ENCODE assay signal across 13 cellular contexts in genomic region chr5:16933337-16933736, GRCh38. TPM values are rescaled to one million over a fixed set of nuclear protein-coding genes. Genes with fewer than 3 reads are reported as not detected.
DNase-seq lines count a peak whose midpoint lies in the region; ATAC-seq and TF ChIP-seq lines count a peak whose summit lies in the region.
"Had no signal": no experiment of that assay in that cellular context is flagged by ENCODE, and none has a peak within 500 bp of the region (broad histone marks: within the 10 kb centered on the region; RNA-seq: fewer than 3 reads in every experiment).

No MANE protein-coding gene starts in this region.

- intact Hi-C loops in sciatic nerve (cut with DNase I) = loop anchor here (10.0 kb wide), 1 partner anchor 271 kb away; no protein-coding TSS in a partner anchor

- no peak for DNase-seq in GM23338 (ENCODE audit: low spot score)
- peak; percentile 44 for DNase-seq in fibroblast of the aortic adventitia (ENCODE audit: low read depth)
- DNase-seq in retinal pigment epithelial cell (ENCODE audit: low read depth) = no peak
- DNase-seq in sciatic nerve (ENCODE audit: low spot score) = no peak
- no peak for DNase-seq in midbrain (lab: John Stamatoyannopoulos, UW)
- no peak for DNase-seq in KBM-7
- DNase-seq in NCI-H69 (lab: John Stamatoyannopoulos, UW) = no peak
- DNase-seq: naive B cell, NCI-H2029 treated with DMSO at 0.1 percent for 48 hours had no signal

- ATAC-seq in GM23338 = no peak
- no peak for ATAC-seq in sciatic nerve
- ATAC-seq: T-helper 17 cell had no signal

- no peaks in the 10 kb centered on the region for H3K9me2 ChIP-seq in GM23338 (ENCODE audit: insufficient read depth)

- H3K36me3 Mint-ChIP-seq in GM23338 (ENCODE audit: low read depth) = no peaks in the 10 kb centered on the region
- H3K36me3 Mint-ChIP-seq: IgD-negative memory B cell, naive B cell had no signal

- H3K27ac ChIP-seq in GM23338 (ENCODE audit: low read depth) = no peak overlapping the region

- H3K9me3 Mint-ChIP-seq in GM23338 = no peaks in the 10 kb centered on the region
- H3K9me3 Mint-ChIP-seq: activated naive CD4-positive, alpha-beta T cell treated with anti-CD3 and anti-CD28 coated beads for 36 hours had no signal

- H3K4me2 ChIP-seq in GM23338 = peak overlapping the region; percentile 84; the same call in 1 of the 2 replicates

- H3K79me2 ChIP-seq in GM23338 (replicated peaks; ENCODE audit: insufficient read depth) = peaks cover 65% of the 10 kb centered on the region

- H3K27ac Mint-ChIP-seq in GM23338 = no peak overlapping the region
- H3K27ac Mint-ChIP-seq: activated naive CD4-positive, alpha-beta T cell treated with anti-CD3 and anti-CD28 coated beads for 36 hours; IgD-negative memory B cell; naive B cell; T-helper 17 cell had no signal

- H2AFZ ChIP-seq in GM23338 = no peak overlapping the region

- H3K4me3 Mint-ChIP-seq in GM23338 = peak overlapping the region; percentile 90; the same call in 1 of the 3 replicates
- H3K4me3 Mint-ChIP-seq: IgD-negative memory B cell, T-helper 17 cell had no signal

- H3K4me1 Mint-ChIP-seq in GM23338 = peaks cover 53% of the 10 kb centered on the region

- H3K36me3 ChIP-seq in GM23338 (ENCODE audit: insufficient read depth) = no peaks in the 10 kb centered on the region; the same call in 1 of the 2 replicates

- TF ChIP-seq CTCF in GM23338 (conservative IDR thresholded peaks at IDR 0.05; ENCODE audit: low read depth in 2 of 2) = no peak
- no peak for TF ChIP-seq CTCF in WI38 (IDR thresholded peaks at IDR 0.05; ENCODE audit: low read depth, low read length)
- TF ChIP-seq CTCF in fibroblast of the aortic adventitia (IDR thresholded peaks at IDR 0.05; ENCODE audit: insufficient read depth, low read length) = no peak
- no peak for TF ChIP-seq CTCF in retinal pigment epithelial cell (conservative IDR thresholded peaks at IDR 0.05; ENCODE audit: low read depth, low read length)

- H3K4me3 ChIP-seq in GM23338 (no peak overlapping the region), WI38 (ENCODE audit: low read depth, low read length) (peak overlapping the region; percentile 91), fibroblast of the aortic adventitia (ENCODE audit: low read depth, low read length) (peak overlapping the region; percentile 92), retinal pigment epithelial cell (ENCODE audit: low read length) (peak overlapping the region; percentile 90)

- H3K4me1 ChIP-seq in GM23338 (ENCODE audit: insufficient read depth) = peaks cover 43% of the 10 kb centered on the region

- peaks cover 34% of the 10 kb centered on the region for H4K20me1 ChIP-seq in GM23338 (replicated peaks; ENCODE audit: insufficient read depth)

- peaks cover 46% of the 10 kb centered on the region for H3K27me3 ChIP-seq in GM23338 (ENCODE audit: insufficient read depth)

- H3K27me3 Mint-ChIP-seq in GM23338 (ENCODE audit: insufficient read depth, low read depth, poor library complexity) = peaks cover 35% of the 10 kb centered on the region

- in situ Hi-C loops in KBM-7 (cut with MboI; ENCODE audit: low pct_unique_long_range_greater_than_20kb, low sequenced_read_pairs) = loop anchor here (25.0 kb wide), 1 partner anchor 254 kb away; no protein-coding TSS in a partner anchor

- H3F3A ChIP-seq in GM23338 (replicated peaks; ENCODE audit: low read depth) = no peaks in the 10 kb centered on the region

TF ChIP-seq in GM23338, 12 proteins besides CTCF, POLR2A, EP300 and RAD21 (continues in another document):
- no peak for TF ChIP-seq CREB1 (CRISPR knock-in tag; IDR thresholded peaks at IDR 0.05; ENCODE audit: low read depth)
- TF ChIP-seq EZH2phosphoT487 (IDR thresholded peaks at IDR 0.05; ENCODE audit: unreplicated experiment) = no peak
- TF ChIP-seq ZNF331 (CRISPR knock-in tag; IDR thresholded peaks at IDR 0.05; ENCODE audit: low read depth) = no peak
- TF ChIP-seq REST (IDR thresholded peaks at IDR 0.05; ENCODE audit: unreplicated experiment) = no peak
- TF ChIP-seq STAT1 (IDR thresholded peaks at IDR 0.05; ENCODE audit: unreplicated experiment) = no peak
- TF ChIP-seq ZNF462 (CRISPR knock-in tag; IDR thresholded peaks at IDR 0.05) = no peak
- no peak for TF ChIP-seq EZH2 (IDR thresholded peaks at IDR 0.05; ENCODE audit: low read depth, unreplicated experiment)
- no peak for TF ChIP-seq JUNB (IDR thresholded peaks at IDR 0.05; ENCODE audit: unreplicated experiment)

RNA-seq across cellular contexts. Expression of gene MYO10, which starts 2.8 kb away (rescaled TPM):
- total RNA-seq in GM23338 (2014; rRNA removed; shearing (Covaris generic)) = 114 and 119 TPM in 2 replicates
- 276 TPM in 2 replicates for polyA plus RNA-seq in GM23338 (2016; fragmentation: Nextera tagmentation; extraction: Ambion mirVana)
- total RNA-seq in fibroblast of the aortic adventitia (ENCODE audit: low replicate concordance) (37.1 and 324 TPM in 2 replicates), sciatic nerve (25.9 TPM)
- polyA plus RNA-seq: IgD-negative memory B cell had no signal
